In the genomic region with DNA sequence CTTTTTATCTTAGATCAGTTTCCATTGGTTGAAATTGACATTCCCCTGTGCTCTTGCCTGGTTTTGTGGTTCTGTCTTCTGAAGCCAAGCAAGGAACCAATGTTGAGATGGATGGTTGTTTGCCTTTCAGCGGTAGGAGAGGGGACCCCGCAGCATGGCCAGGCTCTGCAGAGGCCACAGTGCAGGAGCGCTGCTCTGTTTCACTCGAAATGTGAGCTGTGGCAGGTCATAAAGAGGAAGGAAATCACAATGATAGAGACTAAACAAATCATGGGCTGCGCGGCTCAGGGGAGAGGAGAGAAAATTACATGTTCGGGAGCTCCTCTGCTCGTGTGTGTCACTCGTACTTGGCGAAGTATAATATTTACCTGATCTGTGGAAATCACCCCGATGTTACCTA, we compare ENCODE assay signal across 24 cellular contexts.
DNase-seq lines count a peak whose midpoint lies in the region; ATAC-seq and TF ChIP-seq lines count a peak whose summit lies in the region.
"Had no signal": no experiment of that assay in that cellular context is flagged by ENCODE, and none has a peak within 500 bp of the region (broad histone marks: within the 10 kb centered on the region; RNA-seq: fewer than 3 reads in every experiment).

No MANE protein-coding gene starts in this region.

- peaks cover 0 to 1% (median 0%) of the 10 kb centered on the region in 7 donors for H3K9me3 Mint-ChIP-seq in CD14-positive monocyte
- H3K9me3 Mint-ChIP-seq in IgD-negative memory B cell = no peaks in the 10 kb centered on the region
- no peaks in the 10 kb centered on the region for H3K9me3 Mint-ChIP-seq in immature natural killer cell
- no peaks in the 10 kb centered on the region for H3K9me3 Mint-ChIP-seq in stimulated activated effector memory CD8-positive, alpha-beta T cell treated with anti-CD3 and anti-CD28 coated beads, Interleukin-12 subunit alpha, Interleukin-12 subunit beta, amount 100 ng/mL, for 72 hours
- H3K9me3 Mint-ChIP-seq: activated T-helper 17 cell treated with anti-CD3 and anti-CD28 coated beads, Interleukin-2, amount 50 U/mL, for 72 hours; natural killer cell had no signal

- no peak overlapping the region for H2AFZ ChIP-seq in OCI-LY7 (ENCODE audit: low read length)

- peak overlapping the region in 6 of 7 donors; percentile 21 to 77 (median 40) for H3K27ac Mint-ChIP-seq in CD14-positive monocyte
- H3K27ac Mint-ChIP-seq in IgD-negative memory B cell = peak overlapping the region in 2 of 3 donors; percentile 6 to 77
- no peak overlapping the region for H3K27ac Mint-ChIP-seq in immature natural killer cell
- H3K27ac Mint-ChIP-seq in stimulated activated effector memory CD8-positive, alpha-beta T cell treated with anti-CD3 and anti-CD28 coated beads, Interleukin-12 subunit alpha, Interleukin-12 subunit beta, amount 100 ng/mL, for 72 hours = no peak overlapping the region
- H3K27ac Mint-ChIP-seq: activated T-helper 17 cell treated with anti-CD3 and anti-CD28 coated beads, Interleukin-2, amount 50 U/mL, for 72 hours had no signal

- H3K79me2 ChIP-seq in OCI-LY7 (ENCODE audit: insufficient read depth, low read depth, low read length) = no peaks in the 10 kb centered on the region

- DNase-seq in CD14-positive monocyte (ENCODE audit: low spot score) (no peak), OCI-LY7 (ENCODE audit: low spot score) (peak; percentile 27), left kidney (ENCODE audit: low read depth, low spot score) (peak; percentile 84), NCI-H526 treated with DMSO at 0.1 percent for 48 hours (lab: John Stamatoyannopoulos, UW) (no peak), immature natural killer cell (no peak)
- DNase-seq in stimulated activated effector memory CD8-positive, alpha-beta T cell treated with anti-CD3 and anti-CD28 coated beads, Interleukin-12 subunit alpha, Interleukin-12 subunit beta, amount 100 ng/mL, for 72 hours (ENCODE audit: low spot score in 2 of 2) = no peak
- DNase-seq: C1 segment of cervical spinal cord, DMS79 treated with DMSO at 0.1 percent for 48 hours, esophagus squamous epithelium, glutamatergic neuron, H7, KG1, natural killer cell, NCI-H1436 treated with DMSO at 0.1 percent for 48 hours, NCI-H446 treated with DMSO at 0.1 percent for 48 hours, small intestine, tibial artery had no signal

- no peaks in the 10 kb centered on the region for H3K9me2 ChIP-seq in OCI-LY7 (ENCODE audit: insufficient read depth, low read length)

- no peak overlapping the region for H3K27ac ChIP-seq in OCI-LY7 (ENCODE audit: low read depth, low read length, poor library complexity, severe bottlenecking)
- H3K27ac ChIP-seq: prostate gland, SK-N-MC, tibial artery, VCaP had no signal

- H3K4me3 Mint-ChIP-seq in CD14-positive monocyte (peak overlapping the region in 1 of 2 donors; percentile 37), IgD-negative memory B cell (peak overlapping the region in 3 of 4 donors; percentile 59 to 82 (median 79)), immature natural killer cell (no peak overlapping the region)
- H3K4me3 Mint-ChIP-seq in stimulated activated effector memory CD8-positive, alpha-beta T cell treated with anti-CD3 and anti-CD28 coated beads, Interleukin-12 subunit alpha, Interleukin-12 subunit beta, amount 100 ng/mL, for 72 hours = no peak overlapping the region
- H3K4me3 Mint-ChIP-seq: activated T-helper 17 cell treated with anti-CD3 and anti-CD28 coated beads, Interleukin-2, amount 50 U/mL, for 72 hours; natural killer cell had no signal

- H3K27me3 Mint-ChIP-seq in CD14-positive monocyte (ENCODE audit: low read depth in 3 of 3) (peaks cover 0 to 6% (median 0%) of the 10 kb centered on the region in 3 donors), IgD-negative memory B cell (no peaks in the 10 kb centered on the region), immature natural killer cell (ENCODE audit: low read depth in 3 of 3) (peaks cover 0 to 4% (median 0%) of the 10 kb centered on the region in 3 donors)
- H3K27me3 Mint-ChIP-seq: activated T-helper 17 cell treated with anti-CD3 and anti-CD28 coated beads, Interleukin-2, amount 50 U/mL, for 72 hours had no signal

- H3K4me1 Mint-ChIP-seq in CD14-positive monocyte (peaks cover 13% of the 10 kb centered on the region), IgD-negative memory B cell (peaks cover 17 to 36% (median 20%) of the 10 kb centered on the region in 3 donors), immature natural killer cell (peaks cover 0 to 9% of the 10 kb centered on the region in 2 donors)
- no peaks in the 10 kb centered on the region for H3K4me1 Mint-ChIP-seq in stimulated activated effector memory CD8-positive, alpha-beta T cell treated with anti-CD3 and anti-CD28 coated beads, Interleukin-12 subunit alpha, Interleukin-12 subunit beta, amount 100 ng/mL, for 72 hours

- no peaks in the 10 kb centered on the region for H3K36me3 ChIP-seq in OCI-LY7 (ENCODE audit: insufficient read depth, low read length)
- H3K36me3 ChIP-seq: prostate gland had no signal

- H4K20me1 ChIP-seq in OCI-LY7 (ENCODE audit: insufficient read depth, low read length) = no peaks in the 10 kb centered on the region

- H3K36me3 Mint-ChIP-seq in CD14-positive monocyte = peaks cover 28 to 36% of the 10 kb centered on the region in 2 donors
- H3K36me3 Mint-ChIP-seq in IgD-negative memory B cell = peaks cover 2% of the 10 kb centered on the region
- H3K36me3 Mint-ChIP-seq in immature natural killer cell = peaks cover 0 to 9% (median 0%) of the 10 kb centered on the region in 3 donors
- H3K36me3 Mint-ChIP-seq in stimulated activated effector memory CD8-positive, alpha-beta T cell treated with anti-CD3 and anti-CD28 coated beads, Interleukin-12 subunit alpha, Interleukin-12 subunit beta, amount 100 ng/mL, for 72 hours = peaks cover 5% of the 10 kb centered on the region
- H3K36me3 Mint-ChIP-seq: natural killer cell had no signal

- H3K9me3 ChIP-seq in OCI-LY7 (ENCODE audit: low read length) = no peaks in the 10 kb centered on the region
- H3K9me3 ChIP-seq: esophagus squamous epithelium, prostate gland, tibial artery had no signal

- POLR2A ChIA-PET in OCI-LY7 (lab: Charles Lee) = interaction anchor here (0.8 kb wide), 1 partner anchor 26 kb away, joined by 3 read pairs; no protein-coding TSS in a partner anchor

- ATAC-seq in HG03175 (IDR thresholded peaks at IDR 0.05; ENCODE audit: unreplicated experiment) = no peak
- ATAC-seq in stimulated activated effector memory CD8-positive, alpha-beta T cell treated with anti-CD3 and anti-CD28 coated beads, Interleukin-12 subunit alpha, Interleukin-12 subunit beta, amount 100 ng/mL, for 72 hours = no peak
- ATAC-seq: activated T-helper 17 cell treated with anti-CD3 and anti-CD28 coated beads, Interleukin-2, amount 50 U/mL, for 72 hours; natural killer cell had no signal

- peak overlapping the region; percentile 50; the same call in 1 of the 2 replicates for H3K4me2 ChIP-seq in OCI-LY7 (ENCODE audit: low read length)

- CTCF ChIA-PET in OCI-LY7 (lab: Charles Lee; ENCODE audit: unreplicated experiment) = no interaction called here

- no peak overlapping the region for H3K4me3 ChIP-seq in OCI-LY7 (ENCODE audit: low read depth, low read length, poor library complexity, severe bottlenecking)
- H3K4me3 ChIP-seq: esophagus squamous epithelium, lung, prostate gland, SK-N-MC, tibial artery had no signal

- H3K4me1 ChIP-seq in OCI-LY7 (ENCODE audit: insufficient read depth, low read length, poor library complexity, severe bottlenecking) = peaks cover 9% of the 10 kb centered on the region
- H3K4me1 ChIP-seq: prostate gland had no signal

- intact Hi-C loops in CD14-positive monocyte (cut with micrococcal nuclease) (no loop called here), OCI-LY7 (cut with micrococcal nuclease; ENCODE audit: unreplicated experiment) (no loop called here)

- BruUV-seq in OCI-LY7 (replicated peaks; lab: Mats Ljungman, UMichigan) = no TSS peak

- TF ChIP-seq CTCF in CD14-positive monocyte (IDR thresholded peaks at IDR 0.05) = no peak
- TF ChIP-seq CTCF in OCI-LY7 (conservative IDR thresholded peaks at IDR 0.05; ENCODE audit: low read length) = no peak

Comparison
In these comparisons a context has a peak if more than half of its experiments do, and no peak if none do; other contexts are left out.
1. DNase-seq: peak in OCI-LY7 (single experiment) and left kidney (single experiment); none in CD14-positive monocyte (single experiment), NCI-H526 treated with DMSO at 0.1 percent for 48 hours (single experiment), immature natural killer cell (0 of 3) and stimulated activated effector memory CD8-positive, alpha-beta T cell treated with anti-CD3 and anti-CD28 coated beads, Interleukin-12 subunit alpha, Interleukin-12 subunit beta, amount 100 ng/mL, for 72 hours (0 of 2).
2. H3K27ac Mint-ChIP-seq: peak in CD14-positive monocyte (6 of 7) and IgD-negative memory B cell (2 of 3); none in immature natural killer cell (0 of 6) and stimulated activated effector memory CD8-positive, alpha-beta T cell treated with anti-CD3 and anti-CD28 coated beads, Interleukin-12 subunit alpha, Interleukin-12 subunit beta, amount 100 ng/mL, for 72 hours (single experiment).
3. H3K4me3 Mint-ChIP-seq: peak in IgD-negative memory B cell (3 of 4); none in immature natural killer cell (0 of 5) and stimulated activated effector memory CD8-positive, alpha-beta T cell treated with anti-CD3 and anti-CD28 coated beads, Interleukin-12 subunit alpha, Interleukin-12 subunit beta, amount 100 ng/mL, for 72 hours (single experiment).